In the genomic region with DNA sequence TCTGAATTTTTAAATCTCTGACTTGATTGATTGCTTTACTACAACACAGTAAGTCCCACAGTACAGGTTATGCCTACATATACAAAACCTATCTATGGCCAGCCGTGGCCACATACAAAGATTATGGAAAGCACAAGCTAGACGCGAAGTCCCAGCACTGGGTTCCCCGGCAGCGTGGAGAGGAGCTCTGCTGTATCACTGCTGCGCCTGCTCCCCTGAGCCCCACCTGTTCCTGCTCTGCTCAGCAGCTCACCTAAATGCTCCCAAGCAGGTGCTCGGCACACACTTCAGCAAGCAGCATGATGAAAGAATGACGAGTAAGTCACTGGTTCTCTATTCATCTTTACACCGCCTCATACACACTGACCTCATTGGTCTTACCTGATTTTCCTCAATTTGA, we compare ENCODE assay signal across 21 cellular contexts.
"Had no signal": no experiment of that assay in that cellular context is flagged by ENCODE, and none has a peak within 500 bp of the region (broad histone marks: within the 10 kb centered on the region; RNA-seq: fewer than 3 reads in every experiment).

No MANE protein-coding gene starts in this region.

- H3K27ac ChIP-seq: adrenal gland, hepatocyte, thyroid gland had no signal

- H3K27me3 Mint-ChIP-seq: activated naive CD8-positive, alpha-beta T cell; activated T-helper 17 cell treated with anti-CD3 and anti-CD28 coated beads, Interleukin-2, amount 50 U/mL, for 72 hours; effector memory CD8-positive, alpha-beta T cell had no signal

- ATAC-seq: activated CD8-positive, alpha-beta T cell treated with anti-CD3 and anti-CD28 coated beads, Interleukin-2, amount 10 ng/mL, durations not matched to agents 7 days and 5 days; activated T-helper 17 cell treated with anti-CD3 and anti-CD28 coated beads, Interleukin-2, amount 50 U/mL, for 72 hours; effector memory CD8-positive, alpha-beta T cell; mucosa of descending colon; stimulated activated naive CD8-positive, alpha-beta T cell treated with anti-CD3 and anti-CD28 coated beads, Interleukin-15, Interleukin-2, amounts not matched to agents 100 U/mL and 50 U/mL, for 24 hours had no signal

- DNase-seq: activated CD4-positive, alpha-beta T cell treated with anti-CD3 and anti-CD28 coated beads for 1 hour; activated CD4-positive, alpha-beta T cell treated with anti-CD3 and anti-CD28 coated beads, Interleukin-2, amount 50 U/mL, for 1 hour; activated CD8-positive, alpha-beta T cell treated with anti-CD3 and anti-CD28 coated beads, Interleukin-2, amount 10 ng/mL, durations not matched to agents 7 days and 5 days; activated naive CD4-positive, alpha-beta T cell; adrenal gland; effector memory CD8-positive, alpha-beta T cell; glutamatergic neuron; immature natural killer cell; kidney glomerular epithelial cell; mesendoderm; mucosa of descending colon; occipital lobe; stimulated activated CD4-positive, alpha-beta T cell treated with anti-CD3 and anti-CD28 coated beads, Interleukin-4, amount 100 ng/mL, for 4 hours; stimulated activated naive CD8-positive, alpha-beta T cell treated with anti-CD3 and anti-CD28 coated beads, Interleukin-15, Interleukin-2, amounts not matched to agents 100 U/mL and 50 U/mL, for 24 hours; substantia nigra; T-helper 1 cell; thyroid gland had no signal

- H3K27me3 ChIP-seq: adrenal gland, esophagus muscularis mucosa, hepatocyte, thyroid gland had no signal

- H3K27ac Mint-ChIP-seq: activated CD8-positive, alpha-beta T cell treated with anti-CD3 and anti-CD28 coated beads, Interleukin-2, amount 10 ng/mL, durations not matched to agents 7 days and 5 days; activated naive CD8-positive, alpha-beta T cell; activated T-helper 17 cell treated with anti-CD3 and anti-CD28 coated beads, Interleukin-2, amount 50 U/mL, for 72 hours; effector memory CD8-positive, alpha-beta T cell had no signal

- H3K4me3 Mint-ChIP-seq: activated CD8-positive, alpha-beta T cell treated with anti-CD3 and anti-CD28 coated beads, Interleukin-2, amount 10 ng/mL, durations not matched to agents 7 days and 5 days; activated naive CD8-positive, alpha-beta T cell; activated T-helper 17 cell treated with anti-CD3 and anti-CD28 coated beads, Interleukin-2, amount 50 U/mL, for 72 hours; effector memory CD8-positive, alpha-beta T cell; immature natural killer cell had no signal

- H3K9me3 ChIP-seq: adrenal gland, esophagus muscularis mucosa, mucosa of descending colon, thyroid gland had no signal

- H3K9me3 Mint-ChIP-seq: activated T-helper 17 cell treated with anti-CD3 and anti-CD28 coated beads, Interleukin-2, amount 50 U/mL, for 72 hours; effector memory CD8-positive, alpha-beta T cell; immature natural killer cell had no signal

- H3K4me3 ChIP-seq: adrenal gland, esophagus muscularis mucosa, hepatocyte, mucosa of descending colon, thyroid gland had no signal
